In the genomic region with DNA sequence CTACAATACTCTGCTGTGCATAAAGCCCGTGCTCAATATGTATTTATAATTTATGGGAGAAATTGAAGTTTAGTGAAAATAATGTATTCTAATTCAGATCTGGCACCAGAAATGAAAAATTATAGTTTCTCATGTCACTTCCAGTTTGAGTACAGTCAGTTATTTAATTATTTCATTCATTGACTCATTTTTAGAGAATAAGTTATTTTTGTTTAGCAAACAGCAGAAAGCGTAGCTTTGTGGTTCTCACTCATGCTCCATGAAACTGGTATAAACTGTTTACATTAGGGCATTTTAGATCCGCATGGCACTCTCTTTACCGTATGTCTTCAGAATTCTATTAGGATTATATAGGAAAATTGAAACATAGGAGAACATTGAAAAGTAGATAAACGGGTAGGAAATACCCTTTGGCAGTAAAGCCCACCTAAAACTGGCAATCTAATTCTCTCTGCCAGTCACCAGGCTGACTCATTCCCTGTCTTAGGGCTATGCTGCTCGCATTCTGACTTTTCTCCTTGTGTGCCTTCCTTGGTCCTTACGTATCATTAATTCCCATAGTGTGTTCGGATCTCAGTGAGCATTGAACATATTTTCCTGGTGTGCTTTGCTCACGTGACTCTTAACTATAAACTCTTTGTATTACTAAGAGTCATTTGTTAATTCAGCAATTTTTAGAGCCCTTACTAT, we compare ENCODE assay signal across 13 cellular contexts.
A peak's percentile ranks its signal among the peaks of the same experiment; 100 is the strongest.
DNase-seq lines count a peak whose midpoint lies in the region; ATAC-seq lines count a peak whose summit lies in the region.
"Had no signal": no experiment of that assay in that cellular context is flagged by ENCODE, and none has a peak within 500 bp of the region (broad histone marks: within the 10 kb centered on the region; RNA-seq: fewer than 3 reads in every experiment).

No MANE protein-coding gene starts in this region.

- peak overlapping the region; percentile 57 for H3K27ac Mint-ChIP-seq in stimulated activated memory B cell treated with anti-CD40 and anti-IgM and Interleukin-4, amounts not matched to agents 10 μg/mL and 1 μg/mL and 100 μg/mL, for 72 hours

- DNase-seq in HUDEP-2 (lab: John Stamatoyannopoulos, UW; ENCODE audit: unreplicated experiment in 76 of 76), result no peak
- no peak for DNase-seq in NCI-H69 (lab: John Stamatoyannopoulos, UW)
- DNase-seq: NCI-H1105; NCI-H2081; NCI-H748 treated with DMSO at 0.1 percent for 48 hours; NK-92 treated with Interleukin-12 subunit alpha and Interleukin-12 subunit beta, amount 100 ng/mL, for 24 hours; OCI-M1; Right ventricle myocardium superior had no signal

- H3K4me3 Mint-ChIP-seq in stimulated activated memory B cell treated with anti-CD40 and anti-IgM and Interleukin-4, amounts not matched to agents 10 μg/mL and 1 μg/mL and 100 μg/mL, for 72 hours, result no peak overlapping the region

- no peaks in the 10 kb centered on the region for H3K9me3 Mint-ChIP-seq in stimulated activated memory B cell treated with anti-CD40 and anti-IgM and Interleukin-4, amounts not matched to agents 10 μg/mL and 1 μg/mL and 100 μg/mL, for 72 hours

- H3K4me1 Mint-ChIP-seq in stimulated activated memory B cell treated with anti-CD40 and anti-IgM and Interleukin-4, amounts not matched to agents 10 μg/mL and 1 μg/mL and 100 μg/mL, for 72 hours, result peaks cover 23% of the 10 kb centered on the region

- no peaks in the 10 kb centered on the region for H3K27me3 Mint-ChIP-seq in stimulated activated memory B cell treated with anti-CD40 and anti-IgM and Interleukin-4, amounts not matched to agents 10 μg/mL and 1 μg/mL and 100 μg/mL, for 72 hours

- peaks cover 69% of the 10 kb centered on the region for H3K36me3 Mint-ChIP-seq in stimulated activated memory B cell treated with anti-CD40 and anti-IgM and Interleukin-4, amounts not matched to agents 10 μg/mL and 1 μg/mL and 100 μg/mL, for 72 hours

- ATAC-seq in GM18907 (IDR thresholded peaks at IDR 0.05; ENCODE audit: unreplicated experiment) (peak; percentile 69), GM21390 (IDR thresholded peaks at IDR 0.05; ENCODE audit: unreplicated experiment) (peak; percentile 46), HG02870 (IDR thresholded peaks at IDR 0.05; ENCODE audit: unreplicated experiment) (peak; percentile 59), GM19328 (IDR thresholded peaks at IDR 0.05; ENCODE audit: unreplicated experiment) (no peak)
- no peak for ATAC-seq in stimulated activated memory B cell treated with anti-CD40 and anti-IgM and Interleukin-4, amounts not matched to agents 10 μg/mL and 1 μg/mL and 100 μg/mL, for 72 hours

Comparison
In these comparisons a context has a peak if more than half of its experiments do, and no peak if none do; other contexts are left out.
1. ATAC-seq: peak in GM18907 (single experiment), GM21390 (single experiment) and HG02870 (single experiment); none in stimulated activated memory B cell treated with anti-CD40 and anti-IgM and Interleukin-4, amounts not matched to agents 10 μg/mL and 1 μg/mL and 100 μg/mL, for 72 hours (single experiment) and GM19328 (single experiment).